Comparison of ENCODE assay signal across 8 cellular contexts in the genomic region with DNA sequence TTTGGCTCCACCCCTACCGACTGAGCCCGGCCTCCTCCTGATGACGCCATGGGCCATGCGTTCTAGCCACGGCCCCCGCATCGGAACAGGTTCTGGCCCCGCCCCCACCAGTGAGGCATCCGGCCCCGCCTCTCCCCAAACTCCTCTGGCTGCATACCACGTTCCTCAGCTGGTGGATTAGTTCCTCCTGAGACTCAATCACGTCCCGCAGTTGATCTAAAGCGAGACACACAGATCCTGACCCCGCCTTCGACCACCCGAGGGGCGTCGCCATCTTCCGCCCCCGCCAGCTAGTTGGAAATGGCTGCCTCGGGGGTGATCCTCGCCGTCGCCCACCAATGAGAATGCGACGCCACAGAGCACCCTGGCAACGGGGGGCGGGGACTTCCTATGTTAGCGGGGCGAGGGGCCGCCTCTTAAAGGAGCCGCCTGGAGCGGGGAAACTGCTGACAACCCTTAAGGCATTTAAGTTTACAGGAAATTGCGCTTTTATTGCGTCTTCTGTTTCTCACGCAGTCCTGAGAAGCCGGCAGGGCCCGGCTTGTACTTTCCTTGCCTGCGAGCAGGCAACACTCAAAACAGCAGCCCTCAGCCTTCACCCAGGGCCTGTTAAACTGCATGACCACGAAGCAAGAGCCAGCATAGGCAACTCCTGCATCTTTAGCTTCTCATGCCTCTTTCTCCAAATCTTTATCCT. TPM values are rescaled to one million over a fixed set of nuclear protein-coding genes. Genes with fewer than 3 reads are reported as not detected.
DNase-seq lines count a peak whose midpoint lies in the region; ATAC-seq and TF ChIP-seq lines count a peak whose summit lies in the region.

A gene with protein sequence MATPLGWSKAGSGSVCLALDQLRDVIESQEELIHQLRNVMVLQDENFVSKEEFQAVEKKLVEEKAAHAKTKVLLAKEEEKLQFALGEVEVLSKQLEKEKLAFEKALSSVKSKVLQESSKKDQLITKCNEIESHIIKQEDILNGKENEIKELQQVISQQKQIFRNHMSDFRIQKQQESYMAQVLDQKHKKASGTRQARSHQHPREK (minus strand): TSS at position 303 of the 697 bp plus-strand sequence. CDS start 29 bp downstream, at position 274.

- H3K27me3 ChIP-seq in testis = no peaks in the 10 kb centered on the region

- peak within 1 kb of the TSS; percentile 92 to 97 for H3K27ac ChIP-seq in testis

- peak within 1 kb of the TSS; percentile 57 to 65 for H3K4me3 ChIP-seq in testis

- TF ChIP-seq POLR2A in testis (IDR thresholded peaks at IDR 0.05) = no peak

- TF ChIP-seq CTCF in GM10248 (IDR thresholded peaks at IDR 0.05; ENCODE audit: control extremely low read depth, extremely low read depth, low read depth, missing control alignments) (no peak), omental fat pad (IDR thresholded peaks at IDR 0.05) (no peak), testis (IDR thresholded peaks at IDR 0.05) (no peak)

- ATAC-seq in HG02623 (IDR thresholded peaks at IDR 0.05; ENCODE audit: unreplicated experiment) = peak; percentile 88
- ATAC-seq in SK-N-SH treated with all-trans-retinoic acid at 6 μM for 48 hours = peak; percentile 95
- ATAC-seq in omental fat pad (ENCODE audit: low FRiP score) = peak; percentile 97

- WGBS in testis, 2 donors = 1 to 3% methylated on average over 15 to 41 of the region's 41 CpGs

- CTCF ChIA-PET in GM10248 (lab: Yijun Ruan, JAX) = interaction anchor here (0.8 to 3.9 kb wide), 11 partner anchors 9 to 157 kb away, joined by 3 to 31 read pairs (median 5); a partner anchor contains a TSS

- H3K9me3 ChIP-seq in testis = no peaks in the 10 kb centered on the region

- peaks cover 29% of the 10 kb centered on the region for H3K4me1 Mint-ChIP-seq in activated naive CD8-positive, alpha-beta T cell (ENCODE audit: low read depth)

- POLR2A ChIA-PET in GM10248 (lab: Yijun Ruan, JAX) = interaction anchor here (0.7 to 1.1 kb wide), 2 partner anchors 12 to 16 kb away, joined by 3 to 4 read pairs; no protein-coding TSS in a partner anchor

- intact Hi-C loops in testis (cut with DNase I; ENCODE audit: low total_unique reads) = no loop called here

- no peaks in the 10 kb centered on the region for H3K27me3 Mint-ChIP-seq in activated naive CD8-positive, alpha-beta T cell

- no peaks in the 10 kb centered on the region for H3K4me1 ChIP-seq in testis

- peak; percentile 97 for DNase-seq in GM10248 (ENCODE audit: extremely low spot score)
- peak; percentile 91 for DNase-seq in NCI-H1092 treated with DMSO at 0.1 percent for 48 hours (lab: John Stamatoyannopoulos, UW)
- peak; percentile 74 for DNase-seq in glomerular endothelial cell (ENCODE audit: extremely low read depth, low read depth, low spot score)
- peak; percentile 95 for DNase-seq in omental fat pad (ENCODE audit: low spot score)
- peak; percentile 99 for DNase-seq in testis

- H3K9me3 Mint-ChIP-seq in activated naive CD8-positive, alpha-beta T cell (ENCODE audit: low read depth) = no peaks in the 10 kb centered on the region

- H3K4me3 Mint-ChIP-seq in activated naive CD8-positive, alpha-beta T cell = peak within 1 kb of the TSS; percentile 96

- no peaks in the 10 kb centered on the region for H3K36me3 ChIP-seq in testis (ENCODE audit: low read depth, missing control alignments)

- H3K36me3 Mint-ChIP-seq in activated naive CD8-positive, alpha-beta T cell = no peaks in the 10 kb centered on the region

- H3K27ac Mint-ChIP-seq in activated naive CD8-positive, alpha-beta T cell = peak within 1 kb of the TSS; percentile 100

TF ChIP-seq in SK-N-SH treated with all-trans-retinoic acid at 6 μM for 48 hours, 23 proteins besides CTCF, POLR2A, EP300 and RAD21:
- no peak for TF ChIP-seq ZFP3 (CRISPR knock-in tag; IDR thresholded peaks at IDR 0.05)
- TF ChIP-seq, protein P1, sequence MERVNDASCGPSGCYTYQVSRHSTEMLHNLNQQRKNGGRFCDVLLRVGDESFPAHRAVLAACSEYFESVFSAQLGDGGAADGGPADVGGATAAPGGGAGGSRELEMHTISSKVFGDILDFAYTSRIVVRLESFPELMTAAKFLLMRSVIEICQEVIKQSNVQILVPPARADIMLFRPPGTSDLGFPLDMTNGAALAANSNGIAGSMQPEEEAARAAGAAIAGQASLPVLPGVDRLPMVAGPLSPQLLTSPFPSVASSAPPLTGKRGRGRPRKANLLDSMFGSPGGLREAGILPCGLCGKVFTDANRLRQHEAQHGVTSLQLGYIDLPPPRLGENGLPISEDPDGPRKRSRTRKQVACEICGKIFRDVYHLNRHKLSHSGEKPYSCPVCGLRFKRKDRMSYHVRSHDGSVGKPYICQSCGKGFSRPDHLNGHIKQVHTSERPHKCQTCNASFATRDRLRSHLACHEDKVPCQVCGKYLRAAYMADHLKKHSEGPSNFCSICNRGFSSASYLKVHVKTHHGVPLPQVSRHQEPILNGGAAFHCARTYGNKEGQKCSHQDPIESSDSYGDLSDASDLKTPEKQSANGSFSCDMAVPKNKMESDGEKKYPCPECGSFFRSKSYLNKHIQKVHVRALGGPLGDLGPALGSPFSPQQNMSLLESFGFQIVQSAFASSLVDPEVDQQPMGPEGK (CRISPR knock-in tag; IDR thresholded peaks at IDR 0.05; ENCODE audit: borderline replicate concordance) = peak; percentile 20; the same call in 1 of the 2 replicates

RNA-seq across cellular contexts. Expression of the gene that starts here (rescaled TPM):
- total RNA-seq in glomerular endothelial cell = 4.8 and 9.5 TPM in 2 replicates
- 1 to 10 TPM; 1.8 to 3.3 (median 2.0) TPM for total RNA-seq in omental fat pad
- total RNA-seq in testis = 10 to 100 TPM; 45.2 to 94.6 TPM
- 185 TPM for polyA plus RNA-seq in testis (ENCODE audit: insufficient read depth, low read depth, low replicate concordance)

Comparison
In these comparisons a context has a peak if more than half of its experiments do, and no peak if none do; other contexts are left out.
1. Peak in every context shown above with its lines: DNase-seq, ATAC-seq, H3K4me3 ChIP-seq and H3K27ac ChIP-seq.